In the genomic region with DNA sequence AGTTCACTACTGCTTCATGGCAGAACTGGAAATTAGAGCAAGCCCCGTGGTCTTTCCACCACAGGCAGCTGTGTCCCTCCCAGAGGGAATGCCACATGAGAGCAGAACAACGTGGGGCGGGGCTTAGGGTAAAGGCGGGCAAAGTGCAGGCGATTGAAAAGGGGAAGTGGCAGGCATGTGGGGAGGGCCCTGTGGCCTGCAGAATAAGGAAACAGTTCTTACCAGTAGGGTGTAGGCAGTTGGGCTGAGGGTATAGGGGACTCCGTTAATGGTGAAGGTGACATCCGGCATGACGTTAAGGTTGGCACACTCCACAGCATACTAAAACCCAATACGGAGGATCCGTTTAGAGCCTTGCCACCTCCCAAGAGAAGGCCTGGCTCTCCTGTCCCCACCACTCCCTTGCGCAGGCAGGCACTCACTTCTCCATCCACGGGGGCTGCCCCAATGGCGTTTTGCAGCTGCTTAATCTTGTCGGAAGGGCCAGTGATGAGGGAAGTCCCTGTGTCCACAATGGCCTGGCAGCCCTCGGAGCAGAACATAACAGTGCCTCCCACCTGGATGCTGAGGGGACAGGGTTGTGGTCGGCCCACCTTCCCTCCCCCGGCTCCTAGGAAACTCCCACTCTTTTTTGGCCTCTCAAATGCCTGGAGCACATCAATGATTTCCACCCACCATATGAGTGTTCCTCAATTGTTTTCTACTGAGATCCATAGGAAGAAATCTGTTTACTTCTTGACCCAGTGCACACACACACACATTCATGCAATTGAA, we compare ENCODE assay signal across 8 cellular contexts. TPM values are rescaled to one million over a fixed set of nuclear protein-coding genes. Genes with fewer than 3 reads are reported as not detected.
A peak's percentile ranks its signal among the peaks of the same experiment; 100 is the strongest.
DNase-seq lines count a peak whose midpoint lies in the region; ATAC-seq and TF ChIP-seq lines count a peak whose summit lies in the region.

No MANE protein-coding gene starts in this region.

- H3K4me1 Mint-ChIP-seq in activated B cell treated with CpG ODN at 0.5 μM for 24 hours (peaks cover 27% of the 10 kb centered on the region), immature natural killer cell (peaks cover 19 to 22% of the 10 kb centered on the region in 2 donors)

- POLR2A ChIA-PET in activated B cell treated with CpG ODN at 0.5 μM for 24 hours (lab: Charles Lee), result interaction anchor here (1.0 to 1.6 kb wide), 6 partner anchors 18 to 238 kb away, joined by 3 to 5 read pairs (median 4); a partner anchor contains a TSS

- intact Hi-C loops in activated B cell treated with CpG ODN at 0.5 μM for 24 hours (cut with micrococcal nuclease), result loop anchor here (1.0 kb wide), 4 partner anchors 18 to 263 kb away; a partner anchor contains a TSS

- H3K27ac Mint-ChIP-seq in activated B cell treated with CpG ODN at 0.5 μM for 24 hours (peak overlapping the region; percentile 91), immature natural killer cell (peak overlapping the region in 1 of 6 donors; percentile 2)

- peak overlapping the region in 1 of 4 donors; percentile 40 for H3K27ac ChIP-seq in tibial nerve

- DNase-seq in GM12864 (ENCODE audit: low read depth) (peak; percentile 74), activated B cell treated with CpG ODN at 0.5 μM for 24 hours (peak; percentile 79), immature natural killer cell (peak; percentile 22 to 28 (median 28)), tibial nerve (ENCODE audit: low spot score in 2 of 2) (peak; percentile 38 to 70), AG08395 (ENCODE audit: low spot score) (no peak), NCI-H1105 treated with DMSO at 0.1 percent for 48 hours (lab: John Stamatoyannopoulos, UW) (no peak)

- peaks cover 0 to 4% (median 0%) of the 10 kb centered on the region in 4 donors for H3K4me1 ChIP-seq in tibial nerve

- 54 to 70% methylated on average over 16 to 17 of the region's 17 CpGs for WGBS in tibial nerve, 2 donors

- peak in 1 of 2 donors; percentile 52 for TF ChIP-seq EP300 in tibial nerve (IDR thresholded peaks at IDR 0.05)

- H3K27me3 ChIP-seq in tibial nerve, result no peaks in the 10 kb centered on the region

- H3K36me3 ChIP-seq in tibial nerve, result no peaks in the 10 kb centered on the region

- no peak for TF ChIP-seq CTCF in GM12864 (IDR thresholded peaks at IDR 0.05; ENCODE audit: low read depth, low read length, missing control alignments)
- TF ChIP-seq CTCF in activated B cell treated with CpG ODN at 0.5 μM for 24 hours (IDR thresholded peaks at IDR 0.05), result no peak
- TF ChIP-seq CTCF in tibial nerve (IDR thresholded peaks at IDR 0.05), result no peak

- no peaks in the 10 kb centered on the region for H3K36me3 Mint-ChIP-seq in activated B cell treated with CpG ODN at 0.5 μM for 24 hours (ENCODE audit: low read depth)
- H3K36me3 Mint-ChIP-seq in immature natural killer cell, result no peaks in the 10 kb centered on the region

- CTCF ChIA-PET in activated B cell treated with CpG ODN at 0.5 μM for 24 hours (lab: Charles Lee), result interaction anchor here (1.0 to 1.9 kb wide), 4 partner anchors 18 to 96 kb away, joined by 3 to 8 read pairs (median 4); no protein-coding TSS in a partner anchor

- H3K9me3 Mint-ChIP-seq in activated B cell treated with CpG ODN at 0.5 μM for 24 hours (no peaks in the 10 kb centered on the region), immature natural killer cell (no peaks in the 10 kb centered on the region)

- ATAC-seq in GM21390 (IDR thresholded peaks at IDR 0.05; ENCODE audit: unreplicated experiment) (peak; percentile 93), HG03558 (IDR thresholded peaks at IDR 0.05; ENCODE audit: extremely low read depth, unreplicated experiment) (peak; percentile 74), activated B cell treated with CpG ODN at 0.5 μM for 24 hours (ENCODE audit: low read depth) (peak; percentile 99)

- H3K4me3 Mint-ChIP-seq in activated B cell treated with CpG ODN at 0.5 μM for 24 hours, result peak overlapping the region; percentile 70
- peak overlapping the region in 3 of 5 donors; percentile 2 to 73 (median 72) for H3K4me3 Mint-ChIP-seq in immature natural killer cell

- no peak for TF ChIP-seq POLR2A in tibial nerve (IDR thresholded peaks at IDR 0.05)

- H3K4me3 ChIP-seq in GM12864 (ENCODE audit: low read depth, low read length) (no peak overlapping the region), tibial nerve (no peak overlapping the region)

- H3K27me3 Mint-ChIP-seq in activated B cell treated with CpG ODN at 0.5 μM for 24 hours, result no peaks in the 10 kb centered on the region
- H3K27me3 Mint-ChIP-seq in immature natural killer cell (ENCODE audit: low read depth in 3 of 3), result peaks cover 0 to 4% (median 2%) of the 10 kb centered on the region in 3 donors

- H3K9me3 ChIP-seq in tibial nerve, result no peaks in the 10 kb centered on the region

RNA-seq across cellular contexts. Expression of a gene that starts 9.1 kb away (rescaled TPM):
- not detected in 2 replicates for total RNA-seq in activated B cell treated with CpG ODN at 0.5 μM for 24 hours
- polyA plus RNA-seq in immature natural killer cell, result under 1 TPM in 1 of 3 donors, not detected in 2; 0.07 TPM
- total RNA-seq in tibial nerve, result 1 to 10 TPM in 2 of 4 donors, under 1 TPM in 2; 0.78 to 2.4 (median 1.3) TPM

RNA-seq across cellular contexts. Expression of a gene that starts 11.4 kb away (rescaled TPM):
- not detected in 2 replicates for total RNA-seq in activated B cell treated with CpG ODN at 0.5 μM for 24 hours
- polyA plus RNA-seq in immature natural killer cell, result not detected
- total RNA-seq in tibial nerve, result not detected

RNA-seq across cellular contexts. Expression of a gene that starts 40.7 kb away (rescaled TPM):
- 30.4 and 34.8 TPM in 2 replicates for total RNA-seq in activated B cell treated with CpG ODN at 0.5 μM for 24 hours
- 1 to 10 TPM in 1 of 3 donors, not detected in 2; 1.0 TPM for polyA plus RNA-seq in immature natural killer cell
- 1 to 10 TPM in 2 of 4 donors, not detected in 2; 1.2 to 4.8 TPM for total RNA-seq in tibial nerve

Comparison
In these comparisons a context has a peak if more than half of its experiments do, and no peak if none do; other contexts are left out.
1. DNase-seq: peak in GM12864 (single experiment), activated B cell treated with CpG ODN at 0.5 μM for 24 hours (single experiment), immature natural killer cell (3 of 3) and tibial nerve (2 of 2); none in AG08395 (single experiment) and NCI-H1105 treated with DMSO at 0.1 percent for 48 hours (single experiment).
2. Peak in every context shown above with its lines, with median percentiles within 50 percentile points of each other: ATAC-seq.